Comparison of ENCODE assay signal across 16 cellular contexts in the genomic region with DNA sequence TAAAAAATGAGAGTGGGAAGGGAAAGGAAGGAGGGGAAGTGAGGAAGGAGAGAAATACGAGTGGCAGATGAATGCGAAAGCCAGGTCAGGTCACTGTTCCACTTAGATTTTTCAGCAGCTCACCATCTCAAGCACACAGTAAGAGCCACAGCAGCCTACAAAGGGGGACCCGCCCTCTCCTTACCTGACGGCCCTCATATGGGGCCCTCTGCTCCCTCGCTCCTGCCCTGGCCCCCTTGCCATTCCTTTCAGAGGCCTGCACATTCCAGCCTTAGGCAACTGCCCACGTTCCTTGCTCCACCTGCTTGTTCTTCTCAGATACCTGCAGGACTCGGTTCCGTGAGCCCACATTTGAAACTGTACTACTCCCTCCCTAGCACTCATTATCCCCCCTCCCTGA. TPM values are rescaled to one million over a fixed set of nuclear protein-coding genes. Genes with fewer than 3 reads are reported as not detected.
DNase-seq lines count a peak whose midpoint lies in the region; ATAC-seq and TF ChIP-seq lines count a peak whose summit lies in the region.
"Had no signal": no experiment of that assay in that cellular context is flagged by ENCODE, and none has a peak within 500 bp of the region (broad histone marks: within the 10 kb centered on the region; RNA-seq: fewer than 3 reads in every experiment).

No MANE protein-coding gene starts in this region.

- H3K4me1 ChIP-seq in Loucy (ENCODE audit: insufficient read depth, low read length, poor library complexity, severe bottlenecking) (peaks cover 19% of the 10 kb centered on the region), endodermal cell (ENCODE audit: control insufficient read depth, insufficient read depth, low read length) (peaks cover 3% of the 10 kb centered on the region), neuronal stem cell (ENCODE audit: control insufficient read depth in 2 of 2, insufficient read depth in 1 of 2, low read depth in 1 of 2, low read length in 2 of 2) (peaks cover 0 to 5% of the 10 kb centered on the region in 2 donors)

- no peak overlapping the region for H2BK12ac ChIP-seq in neuronal stem cell (ENCODE audit: low read length)

- H3K9me3 ChIP-seq in Loucy (ENCODE audit: insufficient read depth, low read depth, low read length) (no peaks in the 10 kb centered on the region), endodermal cell (ENCODE audit: control insufficient read depth, low read length) (no peaks in the 10 kb centered on the region), neuronal stem cell (replicated peaks in 1 of 2; ENCODE audit: control insufficient read depth in 2 of 2, insufficient read depth in 1 of 2, low read depth in 1 of 2, low read length in 2 of 2) (no peaks in the 10 kb centered on the region)
- H3K9me3 ChIP-seq: stomach had no signal

- no peak overlapping the region for H4K91ac ChIP-seq in neuronal stem cell (ENCODE audit: low read depth, low read length, poor library complexity)

- H3K14ac ChIP-seq in neuronal stem cell (ENCODE audit: low read length) = no peak overlapping the region

- H3K4ac ChIP-seq in neuronal stem cell (ENCODE audit: low read length) = no peak overlapping the region

- TF ChIP-seq CTCF in Loucy (conservative IDR thresholded peaks at IDR 0.05; ENCODE audit: low read length) = no peak
- no peak for TF ChIP-seq CTCF in endodermal cell (conservative IDR thresholded peaks at IDR 0.05)

- no peak overlapping the region for H2AFZ ChIP-seq in Loucy (ENCODE audit: low read length)
- no peak overlapping the region for H2AFZ ChIP-seq in neuronal stem cell (ENCODE audit: low read length)

- WGBS in endodermal cell (ENCODE audit: insufficient coverage in 1 of 2, insufficient read length in 1 of 2), 2 experiments = 91% methylated on average over 4 to 8 of the region's 8 CpGs
- no CpG with 5 or more reads among the region's 8 CpGs for WGBS in neuronal stem cell (ENCODE audit: extremely low coverage in 2 of 2, insufficient read length in 2 of 2, insufficient replicate concordance in 1 of 2), 2 donors

- no peaks in the 10 kb centered on the region for H3K9me2 ChIP-seq in Loucy (replicated peaks; ENCODE audit: low read depth, low read length)

- peak overlapping the region; percentile 64 to 70 for H3K4me3 Mint-ChIP-seq in activated T-cell treated with anti-CD3 and anti-CD28 coated beads, Interleukin-2, amount 50 U/mL, for 72 hours
- no peak overlapping the region for H3K4me3 Mint-ChIP-seq in activated T-cell treated with anti-CD3 and anti-CD28 coated beads, Interleukin-2, amount 50 U/mL, for 4 hours
- no peak overlapping the region for H3K4me3 Mint-ChIP-seq in endodermal cell

- H4K20me1 ChIP-seq in Loucy (ENCODE audit: insufficient read depth, low read length, poor library complexity, severe bottlenecking) = no peaks in the 10 kb centered on the region

- no peaks in the 10 kb centered on the region for H3K27me3 Mint-ChIP-seq in activated T-cell treated with anti-CD3 and anti-CD28 coated beads, Interleukin-2, amount 50 U/mL, for 72 hours (ENCODE audit: low read depth)
- no peaks in the 10 kb centered on the region for H3K27me3 Mint-ChIP-seq in activated T-cell treated with anti-CD3 and anti-CD28 coated beads, Interleukin-2, amount 50 U/mL, for 4 hours (ENCODE audit: low read depth)
- no peaks in the 10 kb centered on the region for H3K27me3 Mint-ChIP-seq in endodermal cell (ENCODE audit: insufficient read depth)

- peak overlapping the region; percentile 89 for H3K27ac Mint-ChIP-seq in activated T-cell treated with anti-CD3 and anti-CD28 coated beads, Interleukin-2, amount 50 U/mL, for 72 hours
- no peak overlapping the region for H3K27ac Mint-ChIP-seq in endodermal cell

- H2AK5ac ChIP-seq in neuronal stem cell (ENCODE audit: low read depth, low read length) = no peak overlapping the region

- DNase-seq in activated T-cell treated with anti-CD3 and anti-CD28 coated beads, Interleukin-2, amount 50 U/mL, for 72 hours = no peak
- no peak for DNase-seq in activated T-cell treated with anti-CD3 and anti-CD28 coated beads, Interleukin-2, amount 50 U/mL, for 4 hours
- peak; percentile 54 for DNase-seq in endodermal cell
- no peak for DNase-seq in neuronal stem cell (ENCODE audit: low spot score)
- no peak for DNase-seq in dedifferentiated amniotic fluid mesenchymal stem cell (ENCODE audit: extremely low spot score)
- no peak for DNase-seq in SHP77 treated with DMSO at 0.1 percent for 48 hours (lab: John Stamatoyannopoulos, UW)
- DNase-seq: ACHN; activated CD4-positive, alpha-beta T cell treated with anti-CD3 and anti-CD28 coated beads for 1 hour; cortex of kidney; NCI-H1092 treated with DMSO at 0.1 percent for 48 hours; NCI-H2171; stimulated activated CD4-positive, alpha-beta T cell treated with anti-CD3 and anti-CD28 coated beads, Interleukin-12 subunit alpha, Interleukin-12 subunit beta, amount 100 ng/mL, for 4 hours; stomach had no signal

- no peak overlapping the region for H3K27ac ChIP-seq in endodermal cell (ENCODE audit: low read depth, low read length)
- H3K27ac ChIP-seq in neuronal stem cell (replicated peaks; ENCODE audit: low read length) = no peak overlapping the region
- H3K27ac ChIP-seq: stomach had no signal

- peak in 1 of 2 donors; percentile 7 for ATAC-seq in activated T-cell treated with anti-CD3 and anti-CD28 coated beads, Interleukin-2, amount 50 U/mL, for 72 hours (replicated peaks in 1 of 2)
- ATAC-seq in activated T-cell treated with anti-CD3 and anti-CD28 coated beads, Interleukin-2, amount 50 U/mL, for 4 hours = no peak
- ATAC-seq in GM18873 (IDR thresholded peaks at IDR 0.05; ENCODE audit: low FRiP score, unreplicated experiment) = no peak
- ATAC-seq: esophagus mucosa had no signal

- H3K4me2 ChIP-seq in Loucy (ENCODE audit: low read depth, low read length, poor library complexity, severe bottlenecking) = peak overlapping the region; percentile 33
- no peak overlapping the region for H3K4me2 ChIP-seq in neuronal stem cell (ENCODE audit: insufficient read depth, low read length, poor library complexity, severe bottlenecking)

- no peaks in the 10 kb centered on the region for H3K27me3 ChIP-seq in Loucy (ENCODE audit: insufficient read depth, low read length, poor library complexity, severe bottlenecking)
- H3K27me3 ChIP-seq in endodermal cell (ENCODE audit: control insufficient read depth, insufficient read depth, low read length, poor library complexity, severe bottlenecking) = no peaks in the 10 kb centered on the region
- H3K27me3 ChIP-seq in neuronal stem cell (ENCODE audit: control insufficient read depth in 3 of 3, insufficient read depth in 3 of 3, low read depth in 1 of 3, low read length in 3 of 3) = no peaks in the 10 kb centered on the region
- H3K27me3 ChIP-seq: stomach had no signal

- H3K79me1 ChIP-seq in neuronal stem cell (ENCODE audit: low read depth, low read length) = peaks cover 4% of the 10 kb centered on the region

- no peak overlapping the region for H2BK5ac ChIP-seq in neuronal stem cell (ENCODE audit: low read length)

- H3K9me3 Mint-ChIP-seq in activated T-cell treated with anti-CD3 and anti-CD28 coated beads, Interleukin-2, amount 50 U/mL, for 72 hours = no peaks in the 10 kb centered on the region
- H3K9me3 Mint-ChIP-seq in activated T-cell treated with anti-CD3 and anti-CD28 coated beads, Interleukin-2, amount 50 U/mL, for 4 hours = no peaks in the 10 kb centered on the region
- H3K9me3 Mint-ChIP-seq in endodermal cell = no peaks in the 10 kb centered on the region

- H3K18ac ChIP-seq in neuronal stem cell (ENCODE audit: low read length) = peak overlapping the region; percentile 41

- H2BK15ac ChIP-seq in neuronal stem cell (ENCODE audit: low read length) = no peak overlapping the region

- no peak overlapping the region for H4K8ac ChIP-seq in neuronal stem cell (ENCODE audit: low read depth, low read length)

- H3K36me3 Mint-ChIP-seq in activated T-cell treated with anti-CD3 and anti-CD28 coated beads, Interleukin-2, amount 50 U/mL, for 72 hours (ENCODE audit: insufficient read depth in 2 of 2) = peaks cover 1 to 8% of the 10 kb centered on the region in 2 donors
- H3K36me3 Mint-ChIP-seq in activated T-cell treated with anti-CD3 and anti-CD28 coated beads, Interleukin-2, amount 50 U/mL, for 4 hours (ENCODE audit: insufficient read depth) = peaks cover 17% of the 10 kb centered on the region
- peaks cover 16% of the 10 kb centered on the region for H3K36me3 Mint-ChIP-seq in endodermal cell (ENCODE audit: low read depth)

- H3K9ac ChIP-seq in Loucy (ENCODE audit: low read depth, low read length, poor library complexity, severe bottlenecking) (no peak overlapping the region), endodermal cell (ENCODE audit: extremely low read depth, low read length, poor library complexity, severe bottlenecking) (no peak overlapping the region), neuronal stem cell (ENCODE audit: low read depth, low read length, poor library complexity) (no peak overlapping the region)

- H2BK120ac ChIP-seq in neuronal stem cell (ENCODE audit: low read depth, low read length) = no peak overlapping the region

- H3K36me3 ChIP-seq in Loucy (ENCODE audit: insufficient read depth, low read length) (no peaks in the 10 kb centered on the region; the same call in 1 of the 2 replicates), endodermal cell (ENCODE audit: control insufficient read depth, insufficient read depth, low read length) (peaks cover 10% of the 10 kb centered on the region), neuronal stem cell (replicated peaks in 1 of 2; ENCODE audit: control insufficient read depth in 2 of 2, insufficient read depth in 2 of 2, low read length in 2 of 2) (peaks cover 0 to 14% of the 10 kb centered on the region in 2 donors)

- no peak overlapping the region for H3K23ac ChIP-seq in neuronal stem cell (ENCODE audit: low read depth, low read length, poor library complexity)

- peaks cover 98% of the 10 kb centered on the region for H3K79me2 ChIP-seq in Loucy (ENCODE audit: insufficient read depth, low read length)

- H3K4me1 Mint-ChIP-seq in activated T-cell treated with anti-CD3 and anti-CD28 coated beads, Interleukin-2, amount 50 U/mL, for 72 hours (ENCODE audit: low read depth) = peaks cover 48% of the 10 kb centered on the region
- H3K4me1 Mint-ChIP-seq in activated T-cell treated with anti-CD3 and anti-CD28 coated beads, Interleukin-2, amount 50 U/mL, for 4 hours (ENCODE audit: low read depth) = peaks cover 61% of the 10 kb centered on the region
- H3K4me1 Mint-ChIP-seq in endodermal cell = peaks cover 33% of the 10 kb centered on the region

- H3F3A ChIP-seq in Loucy (ENCODE audit: low read depth) = no peaks in the 10 kb centered on the region

- no peak overlapping the region for H3K4me3 ChIP-seq in Loucy (ENCODE audit: low read length, poor library complexity, severe bottlenecking)
- no peak overlapping the region for H3K4me3 ChIP-seq in endodermal cell (ENCODE audit: low read length)
- no peak overlapping the region for H3K4me3 ChIP-seq in neuronal stem cell (ENCODE audit: low read length in 2 of 2)
- H3K4me3 ChIP-seq: stomach had no signal

RNA-seq across cellular contexts. Expression of gene VPS26C, which starts 22.0 kb away (rescaled TPM):
- 10 to 100 TPM; 70.5 to 74.7 TPM for total RNA-seq in activated T-cell treated with anti-CD3 and anti-CD28 coated beads, Interleukin-2, amount 50 U/mL, for 72 hours
- total RNA-seq in activated T-cell treated with anti-CD3 and anti-CD28 coated beads, Interleukin-2, amount 50 U/mL, for 4 hours = 10 to 100 TPM; 35.7 to 48.2 (median 44.6) TPM
- 10 to 100 TPM; 37.1 to 61.0 TPM for total RNA-seq in endodermal cell
- 36.9 TPM for polyA plus RNA-seq in endodermal cell (2013, experiment 1 of 2)
- polyA plus RNA-seq in endodermal cell (2013, experiment 2 of 2) = 35.9 TPM
- polyA plus RNA-seq in neuronal stem cell (2013, experiment 1 of 2) = 31.0 TPM
- 30.0 TPM for polyA plus RNA-seq in neuronal stem cell (2013, experiment 2 of 2)

Comparison
In these comparisons a context has a peak if more than half of its experiments do, and no peak if none do; other contexts are left out.
1. H3K4me3 Mint-ChIP-seq: peak in activated T-cell treated with anti-CD3 and anti-CD28 coated beads, Interleukin-2, amount 50 U/mL, for 72 hours (2 of 2); none in activated T-cell treated with anti-CD3 and anti-CD28 coated beads, Interleukin-2, amount 50 U/mL, for 4 hours (single experiment) and endodermal cell (single experiment).